1 cellular context compared by ENCODE assay signal in the genomic region with DNA sequence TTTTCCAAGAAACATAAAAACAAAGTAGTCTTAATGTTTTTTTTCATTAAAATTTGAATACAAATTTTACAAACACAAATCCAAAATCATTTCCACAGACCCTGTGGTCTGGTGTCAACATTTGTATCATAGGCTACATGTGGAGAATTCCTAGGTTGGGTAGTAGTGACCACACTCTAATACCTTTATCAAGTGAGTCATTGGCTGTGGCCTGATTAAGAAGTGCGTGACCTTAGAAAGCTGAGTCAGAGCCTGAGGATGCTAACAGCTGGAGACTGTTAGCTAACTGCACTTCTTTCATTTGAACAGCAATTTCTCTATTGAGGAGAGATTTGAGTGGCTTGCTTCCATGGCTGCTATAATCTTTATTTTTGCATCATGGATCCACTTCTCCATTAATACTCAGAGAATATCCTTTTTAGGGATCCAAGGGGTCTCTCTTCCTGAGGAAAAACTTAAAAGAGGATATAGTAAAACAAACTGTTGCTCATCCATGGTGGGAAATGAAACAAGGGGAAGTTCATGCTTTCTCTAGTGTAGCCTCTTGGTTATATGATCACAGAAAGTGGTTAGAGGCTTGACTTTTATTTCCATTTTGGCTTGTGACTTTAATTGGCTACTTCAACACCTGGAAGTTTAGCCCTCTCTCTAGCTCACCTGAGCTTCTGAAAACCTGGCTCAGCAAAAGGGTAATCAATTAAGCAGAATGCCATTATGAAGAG.
A peak's percentile ranks its signal among the peaks of the same experiment; 100 is the strongest.
TF ChIP-seq lines count a peak whose summit lies in the region.

No MANE protein-coding gene starts in this region.

TF ChIP-seq in HCT116, 20 proteins besides CTCF, POLR2A, EP300 and RAD21:
- TF ChIP-seq CBX3 (IDR thresholded peaks at IDR 0.05; ENCODE audit: low read depth) (peak; percentile 81), EGR1 (IDR thresholded peaks at IDR 0.05; ENCODE audit: low read depth) (no peak), SIN3A (IDR thresholded peaks at IDR 0.05; ENCODE audit: low read depth) (0 out of 2 replicates have a peak, but pooled peaks have one; percentile 43), FOSL1 (IDR thresholded peaks at IDR 0.05; ENCODE audit: low read depth) (peak; percentile 89), ELF1 (IDR thresholded peaks at IDR 0.05; ENCODE audit: borderline replicate concordance, low read depth) (no peak), SRF (IDR thresholded peaks at IDR 0.05; ENCODE audit: low read depth) (peak; percentile 50; the same call in 1 of the 2 replicates), ATF3 (IDR thresholded peaks at IDR 0.05) (no peak), CEBPB (IDR thresholded peaks at IDR 0.05; ENCODE audit: low read depth) (0 out of 2 replicates have a peak, but pooled peaks have one; percentile 61), JUND (IDR thresholded peaks at IDR 0.05) (peak; percentile 87), SP1 (IDR thresholded peaks at IDR 0.05; ENCODE audit: low read depth) (peak; percentile 48; the same call in 1 of the 2 replicates)
